ENCODE assay signal across 14 cellular contexts in genomic region chr6:19297880-19298279, GRCh38.
DNase-seq lines count a peak whose midpoint lies in the region; ATAC-seq and TF ChIP-seq lines count a peak whose summit lies in the region.
"Had no signal": no experiment of that assay in that cellular context is flagged by ENCODE, and none has a peak within 500 bp of the region (broad histone marks: within the 10 kb centered on the region; RNA-seq: fewer than 3 reads in every experiment).

No MANE protein-coding gene starts in this region.

- ATAC-seq in gastroesophageal sphincter, result peak; percentile 19
- ATAC-seq: K562; stimulated activated effector memory CD8-positive, alpha-beta T cell treated with anti-CD3 and anti-CD28 coated beads, Interleukin-12 subunit alpha, Interleukin-12 subunit beta, amount 100 ng/mL, for 72 hours had no signal

- H3K4me3 ChIP-seq in gastroesophageal sphincter, result no peak overlapping the region
- H3K4me3 ChIP-seq in prostate gland, result no peak overlapping the region
- no peak overlapping the region for H3K4me3 ChIP-seq in lower leg skin (ENCODE audit: low read depth, poor library complexity, severe bottlenecking)
- H3K4me3 ChIP-seq: K562 had no signal

- H3K4me3 Mint-ChIP-seq in activated naive CD4-positive, alpha-beta T cell treated with anti-CD3 and anti-CD28 coated beads for 36 hours, result no peak overlapping the region
- H3K4me3 Mint-ChIP-seq: stimulated activated effector memory CD8-positive, alpha-beta T cell treated with anti-CD3 and anti-CD28 coated beads, Interleukin-12 subunit alpha, Interleukin-12 subunit beta, amount 100 ng/mL, for 72 hours had no signal

- WGBS in gastroesophageal sphincter (ENCODE audit: low coverage in 1 of 2), 2 donors, result 13% methylated on average over 4 of the region's 4 CpGs; no CpG with 5 or more reads in 1 of the 2 donors
- 17% methylated on average over 4 of the region's 4 CpGs for WGBS in prostate gland
- 21 to 24% methylated on average over 4 of the region's 4 CpGs for WGBS in lower leg skin, 2 donors

- TF ChIP-seq POLR2A in gastroesophageal sphincter (IDR thresholded peaks at IDR 0.05), result no peak
- no peak for TF ChIP-seq POLR2A in prostate gland (IDR thresholded peaks at IDR 0.05)
- TF ChIP-seq POLR2A in lower leg skin (IDR thresholded peaks at IDR 0.05), result no peak

- no peak for TF ChIP-seq EP300 in gastroesophageal sphincter (IDR thresholded peaks at IDR 0.05)

- H3K27ac Mint-ChIP-seq in activated naive CD4-positive, alpha-beta T cell treated with anti-CD3 and anti-CD28 coated beads for 36 hours, result no peak overlapping the region
- H3K27ac Mint-ChIP-seq: stimulated activated effector memory CD8-positive, alpha-beta T cell treated with anti-CD3 and anti-CD28 coated beads, Interleukin-12 subunit alpha, Interleukin-12 subunit beta, amount 100 ng/mL, for 72 hours had no signal

- H3K27me3 Mint-ChIP-seq in activated naive CD4-positive, alpha-beta T cell treated with anti-CD3 and anti-CD28 coated beads for 36 hours (ENCODE audit: low read depth), result no peaks in the 10 kb centered on the region

- H3K27ac ChIP-seq in gastroesophageal sphincter, result no peak overlapping the region
- no peak overlapping the region for H3K27ac ChIP-seq in prostate gland

- H3K4me1 ChIP-seq in gastroesophageal sphincter, result peaks cover 0 to 19% (median 4%) of the 10 kb centered on the region in 3 donors
- H3K4me1 ChIP-seq in prostate gland (replicated peaks), result no peaks in the 10 kb centered on the region

- CTCF ChIA-PET in activated naive CD4-positive, alpha-beta T cell treated with anti-CD3 and anti-CD28 coated beads for 36 hours (lab: Charles Lee), result interaction anchor here (0.7 kb wide), 1 partner anchor 273 kb away, joined by 3 read pairs; no protein-coding TSS in a partner anchor

- H3K9me3 ChIP-seq in gastroesophageal sphincter, result no peaks in the 10 kb centered on the region
- no peaks in the 10 kb centered on the region for H3K9me3 ChIP-seq in prostate gland

- peaks cover 3% of the 10 kb centered on the region for H3K9me3 Mint-ChIP-seq in activated naive CD4-positive, alpha-beta T cell treated with anti-CD3 and anti-CD28 coated beads for 36 hours

- no peaks in the 10 kb centered on the region for H3K27me3 ChIP-seq in gastroesophageal sphincter
- no peaks in the 10 kb centered on the region for H3K27me3 ChIP-seq in prostate gland (replicated peaks; ENCODE audit: insufficient read depth)

- TF ChIP-seq CTCF in gastroesophageal sphincter (IDR thresholded peaks at IDR 0.05), result no peak
- no peak for TF ChIP-seq CTCF in prostate gland (IDR thresholded peaks at IDR 0.05)
- no peak for TF ChIP-seq CTCF in lower leg skin (IDR thresholded peaks at IDR 0.05)

- H3K36me3 ChIP-seq in gastroesophageal sphincter, result no peaks in the 10 kb centered on the region
- H3K36me3 ChIP-seq in prostate gland, result no peaks in the 10 kb centered on the region

- intact Hi-C loops in activated naive CD4-positive, alpha-beta T cell treated with anti-CD3 and anti-CD28 coated beads for 36 hours (cut with micrococcal nuclease), result no loop called here
- intact Hi-C loops in prostate gland (cut with DNase I), result no loop called here
- intact Hi-C loops in lower leg skin (cut with DNase I; ENCODE audit: low total_unique reads), result no loop called here

- H3K4me1 Mint-ChIP-seq in activated naive CD4-positive, alpha-beta T cell treated with anti-CD3 and anti-CD28 coated beads for 36 hours (ENCODE audit: low read depth), result no peaks in the 10 kb centered on the region
- H3K4me1 Mint-ChIP-seq: stimulated activated effector memory CD8-positive, alpha-beta T cell treated with anti-CD3 and anti-CD28 coated beads, Interleukin-12 subunit alpha, Interleukin-12 subunit beta, amount 100 ng/mL, for 72 hours had no signal

- DNase-seq in COR-L47 (lab: John Stamatoyannopoulos, UW) (peak; percentile 76), NCI-H1092 treated with DMSO at 0.1 percent for 48 hours (lab: John Stamatoyannopoulos, UW) (peak; percentile 12), NCI-H526 (lab: John Stamatoyannopoulos, UW) (peak; percentile 78 to 80), C1 segment of cervical spinal cord (lab: John Stamatoyannopoulos, UW) (no peak), prostate gland (ENCODE audit: low spot score) (no peak), lower leg skin (ENCODE audit: low spot score in 2 of 2) (no peak)
- DNase-seq in activated naive CD4-positive, alpha-beta T cell treated with anti-CD3 and anti-CD28 coated beads for 36 hours, result no peak
- DNase-seq: activated T-cell treated with anti-CD3 and anti-CD28 coated beads for 4 hours; amniotic stem cell; DND-41; stimulated activated CD4-positive, alpha-beta T cell treated with anti-CD3 and anti-CD28 coated beads, Interleukin-2, amount 100 ng/mL, for 24 hours had no signal

- H3K36me3 Mint-ChIP-seq in activated naive CD4-positive, alpha-beta T cell treated with anti-CD3 and anti-CD28 coated beads for 36 hours (ENCODE audit: low read depth), result no peaks in the 10 kb centered on the region
- H3K36me3 Mint-ChIP-seq: stimulated activated effector memory CD8-positive, alpha-beta T cell treated with anti-CD3 and anti-CD28 coated beads, Interleukin-12 subunit alpha, Interleukin-12 subunit beta, amount 100 ng/mL, for 72 hours had no signal

Comparison
In these comparisons a context has a peak if more than half of its experiments do, and no peak if none do; other contexts are left out.
1. DNase-seq: peak in COR-L47 (single experiment), NCI-H1092 treated with DMSO at 0.1 percent for 48 hours (single experiment) and NCI-H526 (2 of 2); none in activated naive CD4-positive, alpha-beta T cell treated with anti-CD3 and anti-CD28 coated beads for 36 hours (single experiment), C1 segment of cervical spinal cord (0 of 14), prostate gland (single experiment) and lower leg skin (0 of 2).